20 cellular contexts compared by ENCODE assay signal in genomic region chr2:52960891-52961290, GRCh38.
A peak's percentile ranks its signal among the peaks of the same experiment; 100 is the strongest.
DNase-seq lines count a peak whose midpoint lies in the region; ATAC-seq and TF ChIP-seq lines count a peak whose summit lies in the region.
"Had no signal": no experiment of that assay in that cellular context is flagged by ENCODE, and none has a peak within 500 bp of the region (broad histone marks: within the 10 kb centered on the region; RNA-seq: fewer than 3 reads in every experiment).

No MANE protein-coding gene starts in this region.

- H3K27ac ChIP-seq in osteoblast (ENCODE audit: low read depth, low read length) = no peak overlapping the region
- H3K27ac ChIP-seq: 22Rv1; A549; BLaER1 treated with 17β-estradiol and CSF1 and Interleukin-3, amounts not matched to agents 10 nM and 100 nM; C4-2B had no signal

- H3K4me1 Mint-ChIP-seq in nephron progenitor cell = peaks cover 40% of the 10 kb centered on the region
- H3K4me1 Mint-ChIP-seq in activated naive CD8-positive, alpha-beta T cell treated with anti-CD3 and anti-CD28 coated beads, Interleukin-2, amount 50 U/mL, for 24 hours = no peaks in the 10 kb centered on the region
- H3K4me1 Mint-ChIP-seq: B cell had no signal

- H3K9me3 ChIP-seq in osteoblast (ENCODE audit: low read depth, low read length) (no peaks in the 10 kb centered on the region), HAP-1 (no peaks in the 10 kb centered on the region)
- H3K9me3 ChIP-seq: A549; BLaER1 treated with 17β-estradiol and CSF1 and Interleukin-3, amounts not matched to agents 10 nM and 100 nM; Caco-2 had no signal

- H3K27me3 ChIP-seq in osteoblast (ENCODE audit: insufficient read depth, low read length) = no peaks in the 10 kb centered on the region
- no peaks in the 10 kb centered on the region for H3K27me3 ChIP-seq in HAP-1 (ENCODE audit: low read depth)
- H3K27me3 ChIP-seq: BLaER1 treated with 17β-estradiol and CSF1 and Interleukin-3, amounts not matched to agents 10 nM and 100 nM had no signal

- no peak overlapping the region for H3K4me3 Mint-ChIP-seq in nephron progenitor cell
- no peak overlapping the region for H3K4me3 Mint-ChIP-seq in activated naive CD8-positive, alpha-beta T cell treated with anti-CD3 and anti-CD28 coated beads, Interleukin-2, amount 50 U/mL, for 24 hours
- H3K4me3 Mint-ChIP-seq: B cell; CD4-positive, alpha-beta T cell; CD8-positive, alpha-beta T cell had no signal

- H3K36me3 ChIP-seq in osteoblast (ENCODE audit: insufficient read depth, low read length) (no peaks in the 10 kb centered on the region), HAP-1 (replicated peaks) (no peaks in the 10 kb centered on the region)
- H3K36me3 ChIP-seq: BLaER1 treated with 17β-estradiol and CSF1 and Interleukin-3, amounts not matched to agents 10 nM and 100 nM had no signal

- H3K36me3 Mint-ChIP-seq in nephron progenitor cell (ENCODE audit: low read depth) = no peaks in the 10 kb centered on the region
- H3K36me3 Mint-ChIP-seq in activated naive CD8-positive, alpha-beta T cell treated with anti-CD3 and anti-CD28 coated beads, Interleukin-2, amount 50 U/mL, for 24 hours (ENCODE audit: low read depth) = no peaks in the 10 kb centered on the region
- H3K36me3 Mint-ChIP-seq: CD8-positive, alpha-beta T cell had no signal

- H3K9me3 Mint-ChIP-seq in nephron progenitor cell = peaks cover 4% of the 10 kb centered on the region
- H3K9me3 Mint-ChIP-seq in activated naive CD8-positive, alpha-beta T cell treated with anti-CD3 and anti-CD28 coated beads, Interleukin-2, amount 50 U/mL, for 24 hours = peaks cover 9% of the 10 kb centered on the region

- DNase-seq in COLO829 (ENCODE audit: low spot score) = peak; percentile 63
- peak; percentile 99 for DNase-seq in SK-MEL-5 (ENCODE audit: low read depth, low spot score)
- no peak for DNase-seq in nephron progenitor cell
- DNase-seq in osteoblast (ENCODE audit: insufficient read length, low spot score, missing footprints) = peak; percentile 5
- DNase-seq in HAP-1 (ENCODE audit: low spot score in 2 of 2) = no peak
- no peak for DNase-seq in activated naive CD8-positive, alpha-beta T cell treated with anti-CD3 and anti-CD28 coated beads, Interleukin-2, amount 50 U/mL, for 24 hours
- DNase-seq in activated CD4-positive, CD25-positive, alpha-beta regulatory T cell treated with anti-CD3 and anti-CD28 coated beads, Interleukin-2, amount 50 U/mL, for 72 hours = no peak
- DNase-seq: AML-193; Caco-2; Calu3; CD4-positive, alpha-beta T cell; CD8-positive, alpha-beta T cell; DMS79 treated with DMSO at 0.1 percent for 48 hours; GF-D8 had no signal

- H3K4me1 ChIP-seq in osteoblast (ENCODE audit: insufficient read depth, low read length) = no peaks in the 10 kb centered on the region
- 0 out of 2 replicates have a peak, but pooled peaks cover 4% of the 10 kb centered on the region for H3K4me1 ChIP-seq in HAP-1
- H3K4me1 ChIP-seq: A549; BLaER1 treated with 17β-estradiol and CSF1 and Interleukin-3, amounts not matched to agents 10 nM and 100 nM; Caco-2 had no signal

- TF ChIP-seq CTCF in nephron progenitor cell (IDR thresholded peaks at IDR 0.05) = no peak
- no peak for TF ChIP-seq CTCF in osteoblast (IDR thresholded peaks at IDR 0.05; ENCODE audit: extremely low read depth, low read depth, low read length)

- ATAC-seq in HG03280 (IDR thresholded peaks at IDR 0.05; ENCODE audit: unreplicated experiment) = no peak
- ATAC-seq in activated naive CD8-positive, alpha-beta T cell treated with anti-CD3 and anti-CD28 coated beads, Interleukin-2, amount 50 U/mL, for 24 hours = no peak
- ATAC-seq: A549; CD8-positive, alpha-beta T cell had no signal

- H3K27me3 Mint-ChIP-seq in nephron progenitor cell (ENCODE audit: low read depth, poor library complexity) = no peaks in the 10 kb centered on the region
- H3K27me3 Mint-ChIP-seq in activated naive CD8-positive, alpha-beta T cell treated with anti-CD3 and anti-CD28 coated beads, Interleukin-2, amount 50 U/mL, for 24 hours = no peaks in the 10 kb centered on the region
- H3K27me3 Mint-ChIP-seq: B cell; CD4-positive, alpha-beta T cell had no signal

- peak overlapping the region; percentile 67 for H3K27ac Mint-ChIP-seq in nephron progenitor cell
- no peak overlapping the region for H3K27ac Mint-ChIP-seq in activated naive CD8-positive, alpha-beta T cell treated with anti-CD3 and anti-CD28 coated beads, Interleukin-2, amount 50 U/mL, for 24 hours
- H3K27ac Mint-ChIP-seq: B cell; CD4-positive, alpha-beta T cell; CD8-positive, alpha-beta T cell had no signal

- no peak overlapping the region for H3K4me3 ChIP-seq in osteoblast (ENCODE audit: insufficient read depth, low read length)
- H3K4me3 ChIP-seq in HAP-1 = no peak overlapping the region
- H3K4me3 ChIP-seq: A549; BLaER1 treated with 17β-estradiol and CSF1 and Interleukin-3, amounts not matched to agents 10 nM and 100 nM had no signal

- in situ Hi-C loops in SK-MEL-5 (cut with HindIII; ENCODE audit: low pct_unique_long_range_greater_than_20kb, low sequenced_read_pairs) = loop anchor here (25.0 kb wide), 1 partner anchor 124 kb away; no protein-coding TSS in a partner anchor
- in situ Hi-C loops in HAP-1 (cut with MboI; ENCODE audit: low sequenced_read_pairs) = no loop called here

- H4K20me1 ChIP-seq in osteoblast (ENCODE audit: insufficient read depth, low read length) = no peaks in the 10 kb centered on the region
- H4K20me1 ChIP-seq: BLaER1 treated with 17β-estradiol and CSF1 and Interleukin-3, amounts not matched to agents 10 nM and 100 nM had no signal

- H3K79me2 ChIP-seq in osteoblast (ENCODE audit: insufficient read depth, low read length) = no peaks in the 10 kb centered on the region

- H3K4me2 ChIP-seq in osteoblast (ENCODE audit: insufficient read depth, low read length) = no peak overlapping the region
- H3K4me2 ChIP-seq: A549; BLaER1 treated with 17β-estradiol and CSF1 and Interleukin-3, amounts not matched to agents 10 nM and 100 nM had no signal

- no peak overlapping the region for H2AFZ ChIP-seq in osteoblast (ENCODE audit: low read length)

Comparison
In these comparisons a context has a peak if more than half of its experiments do, and no peak if none do; other contexts are left out.
1. DNase-seq: peak in COLO829 (single experiment), SK-MEL-5 (single experiment) and osteoblast (single experiment); none in nephron progenitor cell (single experiment), HAP-1 (0 of 2), activated naive CD8-positive, alpha-beta T cell treated with anti-CD3 and anti-CD28 coated beads, Interleukin-2, amount 50 U/mL, for 24 hours (single experiment) and activated CD4-positive, CD25-positive, alpha-beta regulatory T cell treated with anti-CD3 and anti-CD28 coated beads, Interleukin-2, amount 50 U/mL, for 72 hours (single experiment).